ENCODE assay signal across 14 cellular contexts in genomic region chr13:76009491-76009890, GRCh38.
A peak's percentile ranks its signal among the peaks of the same experiment; 100 is the strongest.
DNase-seq lines count a peak whose midpoint lies in the region; ATAC-seq and TF ChIP-seq lines count a peak whose summit lies in the region.
"Had no signal": no experiment of that assay in that cellular context is flagged by ENCODE, and none has a peak within 500 bp of the region (broad histone marks: within the 10 kb centered on the region; RNA-seq: fewer than 3 reads in every experiment).

No MANE protein-coding gene starts in this region.

- H3K4me3 ChIP-seq in astrocyte of the spinal cord (ENCODE audit: low read depth, low read length): no peak overlapping the region
- H3K4me3 ChIP-seq: lower lobe of right lung, MG63 had no signal

- DNase-seq in astrocyte of the spinal cord (ENCODE audit: low read depth, low spot score): peak; percentile 2
- peak; percentile 70 for DNase-seq in renal cortical epithelial cell (ENCODE audit: low read depth)
- DNase-seq in nucleus accumbens (lab: John Stamatoyannopoulos, UW): no peak
- DNase-seq in NCI-H1092 treated with DMSO at 0.1 percent for 48 hours (lab: John Stamatoyannopoulos, UW): no peak
- DNase-seq: activated CD4-positive, alpha-beta T cell treated with anti-CD3 and anti-CD28 coated beads for 36 hours; CD4-positive, CD25-positive, alpha-beta regulatory T cell; endodermal cell; H9; lower lobe of right lung; MG63; T-cell had no signal

- in situ Hi-C loops in astrocyte of the spinal cord (cut with HindIII; ENCODE audit: low sequenced_read_pairs): no loop called here

- peak; percentile 45 for ATAC-seq in GM19351 (IDR thresholded peaks at IDR 0.05; ENCODE audit: unreplicated experiment)
- ATAC-seq in HG03175 (IDR thresholded peaks at IDR 0.05; ENCODE audit: unreplicated experiment): peak; percentile 95
- no peak for ATAC-seq in HG02870 (IDR thresholded peaks at IDR 0.05; ENCODE audit: unreplicated experiment)
- ATAC-seq: activated CD4-positive, alpha-beta T cell treated with anti-CD3 and anti-CD28 coated beads for 36 hours; lower lobe of right lung; T-cell had no signal

- TF ChIP-seq CTCF in astrocyte of the spinal cord (IDR thresholded peaks at IDR 0.05; ENCODE audit: low read depth, low read length): no peak

Comparison
In these comparisons a context has a peak if more than half of its experiments do, and no peak if none do; other contexts are left out.
1. DNase-seq: peak in astrocyte of the spinal cord (single experiment) and renal cortical epithelial cell (single experiment); none in nucleus accumbens (0 of 56) and NCI-H1092 treated with DMSO at 0.1 percent for 48 hours (single experiment).